5 cellular contexts compared by ENCODE assay signal in the genomic region with DNA sequence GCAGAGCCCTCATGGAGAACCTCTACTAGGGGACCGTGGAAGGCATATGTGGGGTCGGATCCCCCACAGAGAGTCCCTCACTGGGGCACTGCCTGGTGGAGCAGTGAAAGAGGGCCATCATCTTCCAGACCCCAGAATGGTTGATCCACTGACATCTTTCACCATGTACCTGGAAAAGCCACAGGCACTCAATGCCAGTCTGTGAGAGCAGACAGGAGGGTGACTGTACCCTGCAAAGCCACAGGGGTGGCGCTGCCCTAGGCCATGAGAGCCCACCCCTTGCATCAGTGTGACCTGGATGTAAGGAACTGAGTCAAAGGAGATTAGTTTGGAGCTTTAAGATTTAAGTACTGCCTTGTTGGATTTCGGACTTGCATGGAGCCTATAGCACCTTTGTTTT.
"Had no signal": no experiment of that assay in that cellular context is flagged by ENCODE, and none has a peak within 500 bp of the region (broad histone marks: within the 10 kb centered on the region; RNA-seq: fewer than 3 reads in every experiment).

No MANE protein-coding gene starts in this region.

- ATAC-seq: HepG2, K562 had no signal

- DNase-seq: IMR-90, KBM-7 had no signal

- H3K4me3 ChIP-seq: K562 had no signal

- H3K27ac ChIP-seq: HL-60 had no signal
